ENCODE assay signal across 8 cellular contexts in genomic region chr2:207617011-207617671, GRCh38. TPM values are rescaled to one million over a fixed set of nuclear protein-coding genes. Genes with fewer than 3 reads are reported as not detected.
A peak's percentile ranks its signal among the peaks of the same experiment; 100 is the strongest.
DNase-seq lines count a peak whose midpoint lies in the region; ATAC-seq and TF ChIP-seq lines count a peak whose summit lies in the region.
"Had no signal": no experiment of that assay in that cellular context is flagged by ENCODE, and none has a peak within 500 bp of the region (broad histone marks: within the 10 kb centered on the region; RNA-seq: fewer than 3 reads in every experiment).

No MANE protein-coding gene starts in this region.

- BruUV-seq in MCF 10A (replicated peaks; lab: Mats Ljungman, UMichigan), result no TSS peak

- H3K27ac Mint-ChIP-seq in MCF 10A (ENCODE audit: low read depth, unreplicated experiment), result peak overlapping the region; percentile 86
- H3K27ac Mint-ChIP-seq in activated naive CD4-positive, alpha-beta T cell treated with anti-CD3 and anti-CD28 coated beads, Interleukin-2, amount 50 U/mL, for 72 hours, result peak overlapping the region in 1 of 2 donors; percentile 33

- H3K27ac ChIP-seq in transverse colon, result peak overlapping the region; percentile 51 to 74 (median 62)
- H3K27ac ChIP-seq: pancreas had no signal

- no peaks in the 10 kb centered on the region for H3K36me3 ChIP-seq in transverse colon
- H3K36me3 ChIP-seq: pancreas had no signal

- intact Hi-C loops in MCF 10A (cut with micrococcal nuclease) (loop anchor here (2.0 kb wide), 2 partner anchors 88 to 94 kb away; partner anchors contain the start of genes CCNYL1 and CREB1), left colon (cut with DNase I, micrococcal nuclease) (no loop called here), transverse colon (cut with DNase I; ENCODE audit: low total_unique reads) (no loop called here)

- H3K36me3 Mint-ChIP-seq in MCF 10A (ENCODE audit: insufficient read depth, unreplicated experiment), result peaks cover 22% of the 10 kb centered on the region
- peaks cover 18 to 53% of the 10 kb centered on the region in 2 donors for H3K36me3 Mint-ChIP-seq in activated naive CD4-positive, alpha-beta T cell treated with anti-CD3 and anti-CD28 coated beads, Interleukin-2, amount 50 U/mL, for 72 hours

- no peaks in the 10 kb centered on the region for H3K9me3 ChIP-seq in transverse colon
- H3K9me3 ChIP-seq: pancreas had no signal

- peak overlapping the region; percentile 43 for H3K4me3 Mint-ChIP-seq in MCF 10A (ENCODE audit: unreplicated experiment)

- H3K4me1 ChIP-seq in transverse colon, result peaks cover 0 to 5% (median 2%) of the 10 kb centered on the region in 4 donors
- H3K4me1 ChIP-seq: pancreas had no signal

- DNase-seq in HT1080 (ENCODE audit: low read depth), result peak; percentile 97
- DNase-seq in MCF 10A (ENCODE audit: unreplicated experiment), result peak; percentile 58
- no peak for DNase-seq in left colon
- no peak for DNase-seq in transverse colon
- DNase-seq in medulla oblongata (ENCODE audit: extremely low spot score), result no peak
- DNase-seq in NAMALWA (ENCODE audit: low spot score), result no peak
- DNase-seq in activated naive CD4-positive, alpha-beta T cell treated with anti-CD3 and anti-CD28 coated beads, Interleukin-2, amount 50 U/mL, for 72 hours (ENCODE audit: low spot score in 2 of 2), result no peak
- DNase-seq: pancreas had no signal

- no peaks in the 10 kb centered on the region for H3K27me3 Mint-ChIP-seq in MCF 10A (ENCODE audit: insufficient read depth, unreplicated experiment)

- no peaks in the 10 kb centered on the region for H3K9me3 Mint-ChIP-seq in MCF 10A (ENCODE audit: unreplicated experiment)
- no peaks in the 10 kb centered on the region for H3K9me3 Mint-ChIP-seq in activated naive CD4-positive, alpha-beta T cell treated with anti-CD3 and anti-CD28 coated beads, Interleukin-2, amount 50 U/mL, for 72 hours

- H3K27me3 ChIP-seq in transverse colon, result no peaks in the 10 kb centered on the region
- H3K27me3 ChIP-seq: pancreas had no signal

- ATAC-seq in left colon, result peak; percentile 23
- no peak for ATAC-seq in activated naive CD4-positive, alpha-beta T cell treated with anti-CD3 and anti-CD28 coated beads, Interleukin-2, amount 50 U/mL, for 72 hours
- ATAC-seq: pancreas had no signal

- WGBS in transverse colon (ENCODE audit: low coverage in 1 of 2), 2 donors, result 65 to 77% methylated on average over 6 of the region's 6 CpGs

- CTCF ChIA-PET in MCF 10A (lab: Yijun Ruan, JAX), result interaction anchor here (0.6 to 1.4 kb wide), 9 partner anchors 8 to 333 kb away, joined by 3 to 7 read pairs (median 3); partner anchors contain the start of gene METTL21A

- TF ChIP-seq POLR2A in transverse colon (IDR thresholded peaks at IDR 0.05), result no peak

- TF ChIP-seq EP300 in transverse colon (IDR thresholded peaks at IDR 0.05; ENCODE audit: low read depth), result no peak

- TF ChIP-seq CTCF in MCF 10A (IDR thresholded peaks at IDR 0.05; ENCODE audit: unreplicated experiment) (no peak), transverse colon (IDR thresholded peaks at IDR 0.05) (no peak)

- in situ Hi-C loops in transverse colon (cut with MboI; ENCODE audit: low pct_ligation_motif_present in 1 of 4, low pct_unique_long_range_greater_than_20kb in 1 of 4, low sequenced_read_pairs in 3 of 4), result loop anchor here in 1 of 4 donors (25.0 kb wide), 1 partner anchor 645 kb away; the partner anchor contains the start of genes IDH1 and PIKFYVE

- POLR2A ChIA-PET in MCF 10A (lab: Yijun Ruan, JAX), result interaction anchor here (0.7 to 4.6 kb wide), 14 partner anchors 8 to 637 kb away, joined by 3 to 16 read pairs (median 4); partner anchors contain the start of genes CCNYL1, CREB1 and METTL21A

- peaks cover 20% of the 10 kb centered on the region for H3K4me1 Mint-ChIP-seq in MCF 10A (ENCODE audit: insufficient read depth, unreplicated experiment)

- H3K4me3 ChIP-seq in transverse colon, result no peak overlapping the region
- H3K4me3 ChIP-seq: pancreas had no signal

RNA-seq across cellular contexts. Expression of gene METTL21A, which starts 8.1 kb away (rescaled TPM):
- total RNA-seq in HT1080 (2014; rRNA removed; shearing (Covaris generic)), result 22.2 and 29.0 TPM in 2 replicates
- 33.9 and 35.1 TPM in 2 replicates for polyA plus RNA-seq in HT1080 (2015; cell fraction: cytosol; rRNA removed)
- polyA plus RNA-seq in HT1080 (2015; cell fraction: nucleus; rRNA removed), result 11.4 and 11.7 TPM in 2 replicates
- 8.4 and 13.5 TPM in 2 replicates for total RNA-seq in MCF 10A (2022)
- 10 to 100 TPM; 16.3 to 16.5 TPM for total RNA-seq in left colon
- total RNA-seq in transverse colon, result 10 to 100 TPM in 3 of 4 donors, under 1 TPM in 1; 0.60 to 25.4 (median 17.7) TPM
- 10 to 100 TPM; 18.1 to 27.1 TPM for total RNA-seq in activated naive CD4-positive, alpha-beta T cell treated with anti-CD3 and anti-CD28 coated beads, Interleukin-2, amount 50 U/mL, for 72 hours

Comparison
In these comparisons a context has a peak if more than half of its experiments do, and no peak if none do; other contexts are left out.
1. DNase-seq: peak in HT1080 (single experiment) and MCF 10A (single experiment); none in left colon (0 of 2), transverse colon (single experiment), medulla oblongata (single experiment), NAMALWA (single experiment) and activated naive CD4-positive, alpha-beta T cell treated with anti-CD3 and anti-CD28 coated beads, Interleukin-2, amount 50 U/mL, for 72 hours (0 of 2).